Comparison of ENCODE assay signal across 12 cellular contexts in genomic region chr6:166936079-166936787, GRCh38. TPM values are rescaled to one million over a fixed set of nuclear protein-coding genes. Genes with fewer than 3 reads are reported as not detected.
DNase-seq lines count a peak whose midpoint lies in the region; ATAC-seq and TF ChIP-seq lines count a peak whose summit lies in the region.
"Had no signal": no experiment of that assay in that cellular context is flagged by ENCODE, and none has a peak within 500 bp of the region (broad histone marks: within the 10 kb centered on the region; RNA-seq: fewer than 3 reads in every experiment).

No MANE protein-coding gene starts in this region.

- TF ChIP-seq CTCF in HL-60 (IDR thresholded peaks at IDR 0.05; ENCODE audit: insufficient read depth, low read length) = no peak
- no peak for TF ChIP-seq CTCF in osteocyte (IDR thresholded peaks at IDR 0.05)
- no peak for TF ChIP-seq CTCF in tibial artery (IDR thresholded peaks at IDR 0.05)

- no peak for DNase-seq in activated T-cell treated with anti-CD3 and anti-CD28 coated beads, Interleukin-2, amount 50 U/mL, for 72 hours
- no peak for DNase-seq in activated T-cell treated with anti-CD3 and anti-CD28 coated beads, Interleukin-2, amount 50 U/mL, for 48 hours
- DNase-seq in HL-60 (ENCODE audit: low read depth in 1 of 2, low spot score in 1 of 2) (peak in 1 of 2 experiments; percentile 76), osteocyte (ENCODE audit: extremely low spot score, unreplicated experiment) (peak; percentile 48), EL (no peak), tibial artery (no peak)
- DNase-seq in activated naive CD4-positive, alpha-beta T cell treated with anti-CD3 and anti-CD28 coated beads, Interleukin-2, amount 50 U/mL, for 72 hours (ENCODE audit: low spot score in 2 of 2) = no peak
- no peak for DNase-seq in T-helper 2 cell treated with Interferon-gamma antibody and Interleukin-4, amounts not matched to agents 5 μg/mL and 100 μg/mL, for 36 hours (ENCODE audit: low spot score)
- DNase-seq: effector CD4-positive, alpha-beta T cell; foreskin fibroblast; immature natural killer cell had no signal

- H3K36me3 ChIP-seq in tibial artery = peaks cover 0 to 63% (median 21%) of the 10 kb centered on the region in 3 donors

- no peaks in the 10 kb centered on the region for H3K9me3 Mint-ChIP-seq in activated T-cell treated with anti-CD3 and anti-CD28 coated beads, Interleukin-2, amount 50 U/mL, for 72 hours
- no peaks in the 10 kb centered on the region for H3K9me3 Mint-ChIP-seq in activated naive CD4-positive, alpha-beta T cell treated with anti-CD3 and anti-CD28 coated beads, Interleukin-2, amount 50 U/mL, for 72 hours
- no peaks in the 10 kb centered on the region for H3K9me3 Mint-ChIP-seq in osteocyte (ENCODE audit: unreplicated experiment)
- no peaks in the 10 kb centered on the region for H3K9me3 Mint-ChIP-seq in T-helper 2 cell treated with Interferon-gamma antibody and Interleukin-4, amounts not matched to agents 5 μg/mL and 100 μg/mL, for 36 hours
- H3K9me3 Mint-ChIP-seq: immature natural killer cell had no signal

- H3K4me1 ChIP-seq in tibial artery = no peaks in the 10 kb centered on the region

- peak overlapping the region; percentile 34; the same call in 1 of the 2 replicates for H3K27ac ChIP-seq in HL-60 (replicated peaks)
- no peak overlapping the region for H3K27ac ChIP-seq in tibial artery
- H3K27ac ChIP-seq: C4-2B had no signal

- no peaks in the 10 kb centered on the region for H3K9me3 ChIP-seq in tibial artery

- H3K4me3 Mint-ChIP-seq in activated T-cell treated with anti-CD3 and anti-CD28 coated beads, Interleukin-2, amount 50 U/mL, for 72 hours = peak overlapping the region in 1 of 2 donors; percentile 27
- H3K4me3 Mint-ChIP-seq in osteocyte (ENCODE audit: unreplicated experiment) = no peak overlapping the region
- no peak overlapping the region for H3K4me3 Mint-ChIP-seq in T-helper 2 cell treated with Interferon-gamma antibody and Interleukin-4, amounts not matched to agents 5 μg/mL and 100 μg/mL, for 36 hours
- H3K4me3 Mint-ChIP-seq: immature natural killer cell had no signal

- ATAC-seq in activated T-cell treated with anti-CD3 and anti-CD28 coated beads, Interleukin-2, amount 50 U/mL, for 72 hours (replicated peaks in 1 of 2) = peak in 1 of 2 donors; percentile 46
- ATAC-seq in activated naive CD4-positive, alpha-beta T cell treated with anti-CD3 and anti-CD28 coated beads, Interleukin-2, amount 50 U/mL, for 72 hours = peak in 1 of 2 donors; percentile 72

- peaks cover 4 to 5% of the 10 kb centered on the region in 2 donors for H3K36me3 Mint-ChIP-seq in activated T-cell treated with anti-CD3 and anti-CD28 coated beads, Interleukin-2, amount 50 U/mL, for 72 hours (ENCODE audit: insufficient read depth in 2 of 2)
- peaks cover 0 to 19% of the 10 kb centered on the region in 2 donors for H3K36me3 Mint-ChIP-seq in activated naive CD4-positive, alpha-beta T cell treated with anti-CD3 and anti-CD28 coated beads, Interleukin-2, amount 50 U/mL, for 72 hours
- no peaks in the 10 kb centered on the region for H3K36me3 Mint-ChIP-seq in osteocyte (ENCODE audit: unreplicated experiment)
- peaks cover 70% of the 10 kb centered on the region for H3K36me3 Mint-ChIP-seq in T-helper 2 cell treated with Interferon-gamma antibody and Interleukin-4, amounts not matched to agents 5 μg/mL and 100 μg/mL, for 36 hours (ENCODE audit: low read depth)

- H3K27ac Mint-ChIP-seq in activated T-cell treated with anti-CD3 and anti-CD28 coated beads, Interleukin-2, amount 50 U/mL, for 72 hours = peak overlapping the region; percentile 73
- peak overlapping the region; percentile 65 to 82 for H3K27ac Mint-ChIP-seq in activated naive CD4-positive, alpha-beta T cell treated with anti-CD3 and anti-CD28 coated beads, Interleukin-2, amount 50 U/mL, for 72 hours
- no peak overlapping the region for H3K27ac Mint-ChIP-seq in osteocyte (ENCODE audit: unreplicated experiment)
- no peak overlapping the region for H3K27ac Mint-ChIP-seq in T-helper 2 cell treated with Interferon-gamma antibody and Interleukin-4, amounts not matched to agents 5 μg/mL and 100 μg/mL, for 36 hours
- H3K27ac Mint-ChIP-seq: immature natural killer cell had no signal

- H3K4me3 ChIP-seq in HL-60 (replicated peaks; ENCODE audit: insufficient read depth, low read length) (no peak overlapping the region), tibial artery (no peak overlapping the region)

- H3K27me3 Mint-ChIP-seq in activated T-cell treated with anti-CD3 and anti-CD28 coated beads, Interleukin-2, amount 50 U/mL, for 72 hours (ENCODE audit: low read depth) = no peaks in the 10 kb centered on the region
- no peaks in the 10 kb centered on the region for H3K27me3 Mint-ChIP-seq in osteocyte (ENCODE audit: unreplicated experiment)
- no peaks in the 10 kb centered on the region for H3K27me3 Mint-ChIP-seq in T-helper 2 cell treated with Interferon-gamma antibody and Interleukin-4, amounts not matched to agents 5 μg/mL and 100 μg/mL, for 36 hours (ENCODE audit: low read depth)

- intact Hi-C loops in tibial artery (cut with DNase I; ENCODE audit: low total_unique reads) = no loop called here

- peaks cover 13% of the 10 kb centered on the region for H3K4me1 Mint-ChIP-seq in activated T-cell treated with anti-CD3 and anti-CD28 coated beads, Interleukin-2, amount 50 U/mL, for 72 hours (ENCODE audit: low read depth)
- H3K4me1 Mint-ChIP-seq in osteocyte (ENCODE audit: unreplicated experiment) = no peaks in the 10 kb centered on the region
- peaks cover 12% of the 10 kb centered on the region for H3K4me1 Mint-ChIP-seq in T-helper 2 cell treated with Interferon-gamma antibody and Interleukin-4, amounts not matched to agents 5 μg/mL and 100 μg/mL, for 36 hours (ENCODE audit: low read depth)

- H3K27me3 ChIP-seq in HL-60 (ENCODE audit: insufficient read depth, poor library complexity, severe bottlenecking) (no peaks in the 10 kb centered on the region), tibial artery (no peaks in the 10 kb centered on the region)

RNA-seq across cellular contexts. Expression of gene RNASET2, which starts 20.1 kb away (rescaled TPM):
- total RNA-seq in activated T-cell treated with anti-CD3 and anti-CD28 coated beads, Interleukin-2, amount 50 U/mL, for 72 hours = 10 to 100 TPM; 44.3 to 46.3 TPM
- 100 to 1,000 TPM in 1 of 2 donors, 10 to 100 TPM in 1; 45.2 to 108 TPM for total RNA-seq in activated naive CD4-positive, alpha-beta T cell treated with anti-CD3 and anti-CD28 coated beads, Interleukin-2, amount 50 U/mL, for 72 hours
- 20.3 and 22.3 TPM in 2 replicates for total RNA-seq in osteocyte

Comparison
In these comparisons a context has a peak if more than half of its experiments do, and no peak if none do; other contexts are left out.
1. H3K27ac Mint-ChIP-seq: peak in activated T-cell treated with anti-CD3 and anti-CD28 coated beads, Interleukin-2, amount 50 U/mL, for 72 hours (single experiment) and activated naive CD4-positive, alpha-beta T cell treated with anti-CD3 and anti-CD28 coated beads, Interleukin-2, amount 50 U/mL, for 72 hours (2 of 2); none in osteocyte (single experiment) and T-helper 2 cell treated with Interferon-gamma antibody and Interleukin-4, amounts not matched to agents 5 μg/mL and 100 μg/mL, for 36 hours (single experiment).